Comparison of ENCODE assay signal across 14 cellular contexts in genomic region chr9:14421291-14421690, GRCh38.
DNase-seq lines count a peak whose midpoint lies in the region; ATAC-seq and TF ChIP-seq lines count a peak whose summit lies in the region.
"Had no signal": no experiment of that assay in that cellular context is flagged by ENCODE, and none has a peak within 500 bp of the region (broad histone marks: within the 10 kb centered on the region; RNA-seq: fewer than 3 reads in every experiment).

No MANE protein-coding gene starts in this region.

- H2AFZ ChIP-seq in H9 (ENCODE audit: low read length) = no peak overlapping the region
- no peak overlapping the region for H2AFZ ChIP-seq in OCI-LY7 (ENCODE audit: low read length)
- H2AFZ ChIP-seq: GM23248 had no signal

- H3K9me3 ChIP-seq in H9 (ENCODE audit: control insufficient read depth, low read depth, low read length) (no peaks in the 10 kb centered on the region), iPS-20b (ENCODE audit: insufficient read depth, low read depth, low read length) (no peaks in the 10 kb centered on the region), OCI-LY7 (ENCODE audit: low read length) (no peaks in the 10 kb centered on the region)
- H3K9me3 ChIP-seq: BLaER1 treated with 17β-estradiol and CSF1 and Interleukin-3, amounts not matched to agents 10 nM and 100 nM had no signal

- no peaks in the 10 kb centered on the region for H3K23me2 ChIP-seq in H9 (ENCODE audit: insufficient read length, low read depth, low read length, poor library complexity, severe bottlenecking)

- H2BK15ac ChIP-seq in H9 (ENCODE audit: low read depth, low read length) = no peak overlapping the region

- H3K56ac ChIP-seq in H9 (ENCODE audit: insufficient read length, low read depth, low read length) = no peak overlapping the region

- H4K20me1 ChIP-seq in H9 (ENCODE audit: control insufficient read depth, insufficient read depth, insufficient read length) (no peaks in the 10 kb centered on the region), OCI-LY7 (ENCODE audit: insufficient read depth, low read length) (no peaks in the 10 kb centered on the region)
- H4K20me1 ChIP-seq: BLaER1 treated with 17β-estradiol and CSF1 and Interleukin-3, amounts not matched to agents 10 nM and 100 nM had no signal

- H3K4me2 ChIP-seq in H9 (ENCODE audit: insufficient read depth, insufficient read length, low read length) (no peak overlapping the region), OCI-LY7 (ENCODE audit: low read length) (no peak overlapping the region)
- H3K4me2 ChIP-seq: BLaER1 treated with 17β-estradiol and CSF1 and Interleukin-3, amounts not matched to agents 10 nM and 100 nM had no signal

- ATAC-seq in GM18870 (IDR thresholded peaks at IDR 0.05; ENCODE audit: unreplicated experiment) = no peak
- ATAC-seq: CD8-positive, alpha-beta T cell had no signal

- H2BK120ac ChIP-seq in H9 (ENCODE audit: low read depth, low read length, poor library complexity, severe bottlenecking) = no peak overlapping the region

- DNase-seq in H9 = no peak
- peak; percentile 83 for DNase-seq in SK-N-DZ (ENCODE audit: low spot score)
- DNase-seq in DMS53 (lab: John Stamatoyannopoulos, UW) = no peak
- no peak for DNase-seq in OCI-LY7 (ENCODE audit: low spot score)
- DNase-seq: CD8-positive, alpha-beta T cell; COR-L47; DMS79; GDM1; GM23248; KG1 had no signal

- H2BK12ac ChIP-seq in H9 (ENCODE audit: insufficient read length, low read depth, low read length) = no peak overlapping the region

- no peaks in the 10 kb centered on the region for H3K79me1 ChIP-seq in H9 (ENCODE audit: insufficient read depth, low read depth, low read length, poor library complexity, severe bottlenecking)

- peak overlapping the region in 2 of 3 experiments; percentile 90 to 97; a peak in 4 of 7 replicates for H3K27ac Mint-ChIP-seq in H9
- H3K27ac Mint-ChIP-seq: B cell; CD8-positive, alpha-beta T cell had no signal

- CTCF ChIA-PET in OCI-LY7 (lab: Charles Lee; ENCODE audit: unreplicated experiment) = no interaction called here

- H3K4me1 Mint-ChIP-seq in H9 = peaks cover 68 to 75% of the 10 kb centered on the region in 2 experiments
- H3K4me1 Mint-ChIP-seq: B cell had no signal

- H3K4me1 ChIP-seq in H9 (ENCODE audit: insufficient read depth, low read length) = peaks cover 26% of the 10 kb centered on the region; the same call in 1 of the 2 replicates
- H3K4me1 ChIP-seq in iPS-20b (ENCODE audit: insufficient read depth, low read length) = peaks cover 59% of the 10 kb centered on the region
- no peaks in the 10 kb centered on the region for H3K4me1 ChIP-seq in OCI-LY7 (ENCODE audit: insufficient read depth, low read length, poor library complexity, severe bottlenecking)
- H3K4me1 ChIP-seq: BLaER1 treated with 17β-estradiol and CSF1 and Interleukin-3, amounts not matched to agents 10 nM and 100 nM had no signal

- no TSS peak for BruUV-seq in OCI-LY7 (replicated peaks; lab: Mats Ljungman, UMichigan)

- no peak overlapping the region for H3T11ph ChIP-seq in H9 (ENCODE audit: low read length)

- no peak overlapping the region for H2BK5ac ChIP-seq in H9 (ENCODE audit: insufficient read length, low read length)

- no peak overlapping the region for H3K18ac ChIP-seq in H9 (ENCODE audit: insufficient read length, low read depth, low read length)

- no peak overlapping the region for H3K4ac ChIP-seq in H9 (ENCODE audit: low read depth, low read length)

- TF ChIP-seq CTCF in H9 (conservative IDR thresholded peaks at IDR 0.05) (no peak), OCI-LY7 (conservative IDR thresholded peaks at IDR 0.05; ENCODE audit: low read length) (no peak)

- H3K23ac ChIP-seq in H9 (ENCODE audit: insufficient read length, low read depth, low read length) = no peak overlapping the region

- no peaks in the 10 kb centered on the region for H3K36me3 Mint-ChIP-seq in H9 (ENCODE audit: insufficient read depth in 1 of 3, low read depth in 3 of 3)
- H3K36me3 Mint-ChIP-seq: CD8-positive, alpha-beta T cell had no signal

- no peaks in the 10 kb centered on the region; the same call in 1 of the 2 replicates for H3K27me3 Mint-ChIP-seq in H9 (ENCODE audit: low read depth)
- H3K27me3 Mint-ChIP-seq: B cell had no signal

- intact Hi-C loops in OCI-LY7 (cut with micrococcal nuclease; ENCODE audit: unreplicated experiment) = loop anchor here (10.0 kb wide), 1 partner anchor 806 kb away; no protein-coding TSS in a partner anchor

- WGBS in H9 (ENCODE audit: extremely low coverage, insufficient read length, low lambda C conversion rate) = no CpG with 5 or more reads among the region's 1 CpG

- no peak overlapping the region for H2BK20ac ChIP-seq in H9 (ENCODE audit: low read depth, low read length, poor library complexity, severe bottlenecking)

- no peak overlapping the region; a peak in 2 of 5 replicates for H3K4me3 Mint-ChIP-seq in H9
- H3K4me3 Mint-ChIP-seq: B cell; CD8-positive, alpha-beta T cell had no signal

- no peaks in the 10 kb centered on the region for H3K79me2 ChIP-seq in H9 (ENCODE audit: insufficient read depth, low read length)
- no peaks in the 10 kb centered on the region for H3K79me2 ChIP-seq in OCI-LY7 (ENCODE audit: insufficient read depth, low read depth, low read length)

- no peak overlapping the region for H4K5ac ChIP-seq in H9 (ENCODE audit: insufficient read length, low read depth, low read length)

- H4K8ac ChIP-seq in H9 (replicated peaks; ENCODE audit: insufficient read length, low read depth, low read length) = no peak overlapping the region

- POLR2A ChIA-PET in OCI-LY7 (lab: Charles Lee) = no interaction called here

- no peak overlapping the region for H4K91ac ChIP-seq in H9 (ENCODE audit: insufficient read length, low read depth, low read length)

- no peaks in the 10 kb centered on the region; a peak in 1 of 5 replicates for H3K9me3 Mint-ChIP-seq in H9
- H3K9me3 Mint-ChIP-seq: CD8-positive, alpha-beta T cell had no signal

- H3K27me3 ChIP-seq in H9 (ENCODE audit: insufficient read depth, low read length) (no peaks in the 10 kb centered on the region), iPS-20b (ENCODE audit: insufficient read depth, low read length) (no peaks in the 10 kb centered on the region)
- H3K27me3 ChIP-seq: BLaER1 treated with 17β-estradiol and CSF1 and Interleukin-3, amounts not matched to agents 10 nM and 100 nM had no signal

- H3K36me3 ChIP-seq in iPS-20b (ENCODE audit: insufficient read depth, low read depth, low read length) (no peaks in the 10 kb centered on the region), OCI-LY7 (ENCODE audit: insufficient read depth, low read length) (no peaks in the 10 kb centered on the region)
- H3K36me3 ChIP-seq: BLaER1 treated with 17β-estradiol and CSF1 and Interleukin-3, amounts not matched to agents 10 nM and 100 nM had no signal

- H3K9ac ChIP-seq in H9 (ENCODE audit: extremely low read depth, insufficient read length, low read length) (no peak overlapping the region), iPS-20b (ENCODE audit: low read depth, low read length) (no peak overlapping the region)
- H3K9ac ChIP-seq: BLaER1 treated with 17β-estradiol and CSF1 and Interleukin-3, amounts not matched to agents 10 nM and 100 nM; GM23248 had no signal

- no peak overlapping the region for H3K14ac ChIP-seq in H9 (ENCODE audit: insufficient read depth, low read length)

- H3K4me3 ChIP-seq in iPS-20b (ENCODE audit: low read length) (peak overlapping the region; percentile 25; the same call in 1 of the 2 replicates), OCI-LY7 (ENCODE audit: low read depth, low read length, poor library complexity, severe bottlenecking) (no peak overlapping the region)
- H3K4me3 ChIP-seq: BLaER1 treated with 17β-estradiol and CSF1 and Interleukin-3, amounts not matched to agents 10 nM and 100 nM; GM23248 had no signal

- H3K9me2 ChIP-seq in OCI-LY7 (ENCODE audit: insufficient read depth, low read length) = no peaks in the 10 kb centered on the region

- H3K27ac ChIP-seq in H9 (ENCODE audit: insufficient read length, low read depth, low read length) = no peak overlapping the region
- H3K27ac ChIP-seq in iPS-20b (ENCODE audit: low read length) = no peak overlapping the region
- no peak overlapping the region for H3K27ac ChIP-seq in OCI-LY7 (ENCODE audit: low read depth, low read length, poor library complexity, severe bottlenecking)
- H3K27ac ChIP-seq: BLaER1 treated with 17β-estradiol and CSF1 and Interleukin-3, amounts not matched to agents 10 nM and 100 nM; GM23248 had no signal

- no peak overlapping the region for H2AK5ac ChIP-seq in H9 (ENCODE audit: insufficient read length, low read length)
